32 cellular contexts compared by ENCODE assay signal in the genomic region with DNA sequence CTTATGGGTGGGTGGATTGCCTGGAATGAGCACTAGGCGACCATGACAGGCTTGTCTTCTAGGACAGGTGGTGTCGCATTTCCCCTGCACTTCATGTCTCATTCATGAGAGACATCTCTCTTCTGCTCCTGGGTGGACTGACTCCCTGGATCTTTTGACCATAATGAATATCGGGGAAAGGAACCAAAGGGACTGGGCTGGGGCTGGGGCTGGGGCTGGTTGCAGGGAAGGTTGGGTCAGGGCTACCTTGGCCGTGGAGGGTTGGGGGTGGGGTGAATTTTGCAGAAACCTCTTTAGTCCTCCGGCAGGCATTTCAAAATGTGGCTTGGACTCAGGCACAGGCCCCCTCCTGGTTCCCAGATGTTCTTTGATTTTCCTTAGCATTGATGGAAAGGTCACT.
A peak's percentile ranks its signal among the peaks of the same experiment; 100 is the strongest.
DNase-seq lines count a peak whose midpoint lies in the region; ATAC-seq and TF ChIP-seq lines count a peak whose summit lies in the region.
"Had no signal": no experiment of that assay in that cellular context is flagged by ENCODE, and none has a peak within 500 bp of the region (broad histone marks: within the 10 kb centered on the region; RNA-seq: fewer than 3 reads in every experiment).

No MANE protein-coding gene starts in this region.

- H3K4me1 ChIP-seq in left ventricle myocardium inferior: no peaks in the 10 kb centered on the region
- H3K4me1 ChIP-seq: A549; BE2C; BLaER1; BLaER1 treated with 17β-estradiol and CSF1 and Interleukin-3, amounts not matched to agents 10 nM and 100 nM; Caco-2 had no signal

- peaks cover 4% of the 10 kb centered on the region for H3K36me3 Mint-ChIP-seq in chondrocyte (ENCODE audit: low read depth)
- H3K36me3 Mint-ChIP-seq: CD14-positive monocyte; CD4-positive, CD25-positive, alpha-beta regulatory T cell; CD8-positive, alpha-beta memory T cell; CD8-positive, alpha-beta T cell had no signal

- DNase-seq in Right ventricle myocardium inferior (ENCODE audit: missing footprints) (peak; percentile 27), left ventricle myocardium inferior (no peak), chondrocyte (ENCODE audit: low spot score) (peak; percentile 27), mesenteric fat pad (ENCODE audit: low spot score) (peak; percentile 59), HPDE6-E6E7 (ENCODE audit: extremely low spot score) (no peak), coronary artery (ENCODE audit: low spot score) (no peak)
- DNase-seq: 8988T; ACHN; AML-193; BE2C; C1 segment of cervical spinal cord; Caco-2; Calu3; CD4-positive, alpha-beta memory T cell; CD4-positive, alpha-beta T cell; CD4-positive, CD25-positive, alpha-beta regulatory T cell; CD8-positive, alpha-beta memory T cell; CD8-positive, alpha-beta T cell; COR-L47; DMS 273 treated with DMSO at 0.1 percent for 48 hours; DMS153; DMS79; DMS79 treated with DMSO at 0.1 percent for 48 hours; DND-41; EL had no signal

- peaks cover 47% of the 10 kb centered on the region for H3K9me3 Mint-ChIP-seq in chondrocyte (ENCODE audit: low read depth)

- intact Hi-C loops in Right ventricle myocardium inferior (cut with DNase I): no loop called here
- intact Hi-C loops in left ventricle myocardium inferior (cut with micrococcal nuclease): no loop called here

- no peak overlapping the region for H3K27ac Mint-ChIP-seq in chondrocyte (ENCODE audit: unreplicated experiment)
- H3K27ac Mint-ChIP-seq: B cell; CD4-positive, alpha-beta memory T cell; CD4-positive, alpha-beta T cell; CD4-positive, CD25-positive, alpha-beta regulatory T cell; CD8-positive, alpha-beta memory T cell; CD8-positive, alpha-beta T cell had no signal

- no peaks in the 10 kb centered on the region for H3K27me3 Mint-ChIP-seq in chondrocyte (ENCODE audit: low read depth)
- H3K27me3 Mint-ChIP-seq: B cell; CD4-positive, alpha-beta memory T cell; CD4-positive, alpha-beta T cell; CD4-positive, CD25-positive, alpha-beta regulatory T cell had no signal

- no peak overlapping the region for H3K27ac ChIP-seq in left ventricle myocardium inferior (replicated peaks)
- no peak overlapping the region for H3K27ac ChIP-seq in coronary artery
- H3K27ac ChIP-seq: 22Rv1; A549; BLaER1; BLaER1 treated with 17β-estradiol and CSF1 and Interleukin-3, amounts not matched to agents 10 nM and 100 nM; C4-2B had no signal

- no peaks in the 10 kb centered on the region for H3K4me1 Mint-ChIP-seq in chondrocyte (ENCODE audit: low read depth)
- H3K4me1 Mint-ChIP-seq: B cell; CD14-positive monocyte; CD4-positive, alpha-beta memory T cell; CD4-positive, CD25-positive, alpha-beta regulatory T cell; CD8-positive, alpha-beta memory T cell had no signal

- peaks cover 4% of the 10 kb centered on the region for H3K9me3 ChIP-seq in left ventricle myocardium inferior (replicated peaks)
- H3K9me3 ChIP-seq: A549, BE2C, Caco-2 had no signal

- H3K4me3 ChIP-seq in left ventricle myocardium inferior: no peak overlapping the region
- no peak overlapping the region for H3K4me3 ChIP-seq in coronary artery
- H3K4me3 ChIP-seq: A549; BLaER1; BLaER1 treated with 17β-estradiol and CSF1 and Interleukin-3, amounts not matched to agents 10 nM and 100 nM had no signal

- TF ChIP-seq CTCF in left ventricle myocardium inferior (IDR thresholded peaks at IDR 0.05; ENCODE audit: borderline replicate concordance) (no peak), chondrocyte (IDR thresholded peaks at IDR 0.05) (no peak), coronary artery (IDR thresholded peaks at IDR 0.05) (no peak)

- no peak overlapping the region for H3K4me3 Mint-ChIP-seq in chondrocyte (ENCODE audit: unreplicated experiment)
- H3K4me3 Mint-ChIP-seq: B cell; CD14-positive monocyte; CD4-positive, alpha-beta memory T cell; CD4-positive, alpha-beta T cell; CD4-positive, CD25-positive, alpha-beta regulatory T cell; CD8-positive, alpha-beta memory T cell; CD8-positive, alpha-beta T cell had no signal

- no peaks in the 10 kb centered on the region for H3K36me3 ChIP-seq in left ventricle myocardium inferior
- H3K36me3 ChIP-seq: BE2C; BLaER1; BLaER1 treated with 17β-estradiol and CSF1 and Interleukin-3, amounts not matched to agents 10 nM and 100 nM had no signal

- ATAC-seq in Right ventricle myocardium inferior: no peak
- ATAC-seq: A549; CD8-positive, alpha-beta T cell had no signal

- no peaks in the 10 kb centered on the region for H3K27me3 ChIP-seq in left ventricle myocardium inferior (ENCODE audit: low read depth)
- H3K27me3 ChIP-seq: BE2C; BLaER1; BLaER1 treated with 17β-estradiol and CSF1 and Interleukin-3, amounts not matched to agents 10 nM and 100 nM had no signal

Comparison
In these comparisons a context has a peak if more than half of its experiments do, and no peak if none do; other contexts are left out.
1. DNase-seq: peak in Right ventricle myocardium inferior (single experiment), chondrocyte (single experiment) and mesenteric fat pad (single experiment); none in left ventricle myocardium inferior (single experiment), HPDE6-E6E7 (single experiment) and coronary artery (single experiment).